ENCODE assay signal across 29 cellular contexts in the genomic region with DNA sequence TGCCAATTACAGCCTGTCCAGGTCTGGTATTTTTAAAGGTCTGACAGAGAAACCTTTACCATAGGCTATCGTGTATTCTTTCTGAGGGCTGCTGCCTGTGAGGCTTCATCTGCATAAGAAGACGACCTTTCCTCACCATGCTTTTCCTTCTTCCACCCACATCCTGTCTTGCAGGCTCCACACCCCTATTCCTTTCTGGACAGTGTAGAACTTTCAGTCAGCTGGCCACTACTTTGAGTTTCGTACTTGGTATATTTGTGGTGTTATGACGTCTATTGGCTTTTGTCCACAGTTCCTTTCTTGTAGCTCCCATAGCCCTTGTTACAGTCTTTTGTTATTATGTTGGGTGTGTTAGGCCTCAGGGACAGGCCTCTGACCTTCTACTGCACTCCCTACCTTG.
"Had no signal": no experiment of that assay in that cellular context is flagged by ENCODE, and none has a peak within 500 bp of the region (broad histone marks: within the 10 kb centered on the region; RNA-seq: fewer than 3 reads in every experiment).

No MANE protein-coding gene starts in this region.

- ATAC-seq: activated CD4-positive, alpha-beta T cell treated with anti-CD3 and anti-CD28 coated beads for 36 hours; activated CD8-positive, alpha-beta memory T cell treated with anti-CD3 and anti-CD28 coated beads, Interleukin-2, amount 10 ng/mL, durations not matched to agents 7 days and 5 days; activated CD8-positive, alpha-beta T cell treated with anti-CD3 and anti-CD28 coated beads, Interleukin-2, amount 10 ng/mL, durations not matched to agents 7 days and 5 days; activated naive CD8-positive, alpha-beta T cell treated with anti-CD3 and anti-CD28 coated beads, Interleukin-2, amount 50 U/mL, for 24 hours; body of pancreas; esophagus mucosa; T-cell had no signal

- H3K36me3 ChIP-seq: adrenal gland, gastrocnemius medialis had no signal

- DNase-seq: activated CD4-positive, alpha-beta memory T cell treated with anti-CD3 and anti-CD28 coated beads for 36 hours; activated CD4-positive, alpha-beta T cell treated with anti-CD3 and anti-CD28 coated beads for 36 hours; activated CD4-positive, alpha-beta T cell treated with anti-CD3 and anti-CD28 coated beads, Interleukin-2, amount 10 ng/mL, durations not matched to agents 24 days and 14 days; activated CD4-positive, CD25-positive, alpha-beta regulatory T cell; activated CD4-positive, CD25-positive, alpha-beta regulatory T cell treated with anti-CD3 and anti-CD28 coated beads, Interleukin-2, amount 50 U/mL, for 72 hours; activated CD8-positive, alpha-beta memory T cell treated with anti-CD3 and anti-CD28 coated beads, Interleukin-2, amount 10 ng/mL, durations not matched to agents 7 days and 5 days; activated CD8-positive, alpha-beta memory T cell treated with anti-CD3 and anti-CD28 coated beads, Interleukin-2, amount 50 U/mL, for 4 hours; activated CD8-positive, alpha-beta T cell treated with anti-CD3 and anti-CD28 coated beads, Interleukin-2, amount 10 ng/mL, durations not matched to agents 7 days and 5 days; activated effector memory CD4-positive, alpha-beta T cell treated with anti-CD3 and anti-CD28 coated beads, Interleukin-2, amount 50 U/mL, for 16 hours; activated naive CD4-positive, alpha-beta T cell treated with anti-CD3 and anti-CD28 coated beads for 36 hours; activated naive CD8-positive, alpha-beta T cell treated with anti-CD3 and anti-CD28 coated beads for 36 hours; activated naive CD8-positive, alpha-beta T cell treated with anti-CD3 and anti-CD28 coated beads, Interleukin-2, amount 50 U/mL, for 24 hours; activated T-cell treated with anti-CD3 and anti-CD28 coated beads, Interleukin-2, amount 50 U/mL, for 1 hour; activated T-cell treated with anti-CD3 and anti-CD28 coated beads, Interleukin-2, amount 50 U/mL, for 48 hours; adrenal gland; amygdala; aorta; body of pancreas; central memory CD4-positive, alpha-beta T cell; cerebellar nuclear complex; dorsolateral prefrontal cortex; effector memory CD4-positive, alpha-beta T cell; endodermal cell; foreskin fibroblast; gastrocnemius medialis; glutamatergic neuron; T-cell had no signal

- H3K4me1 ChIP-seq: adrenal gland, body of pancreas, gastrocnemius medialis had no signal

- H3K27ac ChIP-seq: adrenal gland, body of pancreas, coronary artery, dorsolateral prefrontal cortex, gastrocnemius medialis had no signal

- H3K9me3 ChIP-seq: adrenal gland, body of pancreas, gastrocnemius medialis had no signal

- H3K27me3 ChIP-seq: adrenal gland, body of pancreas, dorsolateral prefrontal cortex, gastrocnemius medialis had no signal

- H3K4me3 ChIP-seq: adrenal gland, body of pancreas, coronary artery, dorsolateral prefrontal cortex, gastrocnemius medialis had no signal
